In the genomic region with DNA sequence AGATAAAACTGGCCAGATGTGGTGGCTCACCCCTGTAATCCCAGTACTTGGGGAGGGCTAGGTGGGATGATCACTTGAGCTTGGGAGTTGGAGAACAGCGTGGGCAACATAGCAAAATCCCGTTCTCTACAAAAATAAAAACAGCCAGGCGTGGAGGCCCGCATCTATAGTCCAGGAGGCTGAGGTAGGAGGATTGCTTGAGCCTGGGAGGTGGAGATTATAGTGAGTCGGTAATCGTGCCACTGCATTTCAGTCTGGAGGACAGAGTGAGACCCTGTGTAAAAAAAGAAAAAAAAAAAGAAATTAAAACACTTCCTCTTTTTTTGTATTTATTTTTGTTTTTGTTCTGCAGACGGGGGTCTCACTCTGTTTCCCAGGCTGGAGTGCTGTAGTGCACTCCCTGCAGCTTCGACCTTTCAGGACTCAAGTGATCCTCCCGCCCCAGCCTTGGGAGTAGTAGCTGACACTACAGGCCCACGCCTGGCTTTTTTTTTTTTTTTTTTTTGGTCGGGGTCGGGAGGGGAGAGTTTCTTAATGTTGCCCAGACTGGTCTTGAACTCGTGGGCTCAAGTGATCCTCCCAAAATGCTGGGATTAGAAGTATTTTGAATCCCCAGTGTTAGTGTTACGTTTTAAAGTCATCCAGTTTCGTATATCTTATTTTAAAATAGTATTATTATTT, we compare ENCODE assay signal across 7 cellular contexts. TPM values are rescaled to one million over a fixed set of nuclear protein-coding genes. Genes with fewer than 3 reads are reported as not detected.
DNase-seq lines count a peak whose midpoint lies in the region; ATAC-seq and TF ChIP-seq lines count a peak whose summit lies in the region.

No MANE protein-coding gene starts in this region.

- ATAC-seq in stimulated activated naive B cell treated with anti-CD40 and anti-IgM and Interleukin-4, amounts not matched to agents 10 μg/mL and 1 μg/mL and 100 μg/mL, for 72 hours (replicated peaks) = no peak
- ATAC-seq in HG03025 (IDR thresholded peaks at IDR 0.05; ENCODE audit: low FRiP score, unreplicated experiment) = no peak

- H3K27me3 Mint-ChIP-seq in HFFc6 (ENCODE audit: insufficient read depth) = no peaks in the 10 kb centered on the region; the same call in none of the 2 replicates
- H3K27me3 Mint-ChIP-seq in activated CD4-positive, alpha-beta memory T cell treated with anti-CD3 and anti-CD28 coated beads, Interleukin-2, amount 10 ng/mL, durations not matched to agents 7 days and 5 days = no peaks in the 10 kb centered on the region
- no peaks in the 10 kb centered on the region for H3K27me3 Mint-ChIP-seq in stimulated activated naive B cell treated with anti-CD40 and anti-IgM and Interleukin-4, amounts not matched to agents 10 μg/mL and 1 μg/mL and 100 μg/mL, for 72 hours

- peaks cover 2% of the 10 kb centered on the region for H3K36me3 ChIP-seq in iPS-15b (ENCODE audit: control insufficient read depth, insufficient read depth, low read length)

- DNase-seq in HFFc6 = no peak
- no peak for DNase-seq in activated CD4-positive, alpha-beta memory T cell treated with anti-CD3 and anti-CD28 coated beads, Interleukin-2, amount 10 ng/mL, durations not matched to agents 7 days and 5 days
- no peak for DNase-seq in stimulated activated naive B cell treated with anti-CD40 and anti-IgM and Interleukin-4, amounts not matched to agents 10 μg/mL and 1 μg/mL and 100 μg/mL, for 72 hours
- no peak for DNase-seq in NCI-H1930 (lab: John Stamatoyannopoulos, UW)
- no peak for DNase-seq in stimulated activated CD4-positive, alpha-beta T cell treated with anti-CD3 and anti-CD28 coated beads, Interleukin-12 subunit alpha, Interleukin-12 subunit beta, amount 100 ng/mL, for 4 hours

- TF ChIP-seq CTCF in HFFc6 (IDR thresholded peaks at IDR 0.05) = no peak

- peak overlapping the region; percentile 82 for H3K9ac ChIP-seq in iPS-15b (ENCODE audit: low read depth, low read length)

- H3K9me3 ChIP-seq in iPS-15b (ENCODE audit: control insufficient read depth, insufficient read depth, low read length) = no peaks in the 10 kb centered on the region

- peaks cover 11% of the 10 kb centered on the region for H3K36me3 Mint-ChIP-seq in HFFc6 (ENCODE audit: low read depth)
- peaks cover 14% of the 10 kb centered on the region for H3K36me3 Mint-ChIP-seq in activated CD4-positive, alpha-beta memory T cell treated with anti-CD3 and anti-CD28 coated beads, Interleukin-2, amount 10 ng/mL, durations not matched to agents 7 days and 5 days (ENCODE audit: low read depth)
- peaks cover 9 to 17% of the 10 kb centered on the region in 2 donors for H3K36me3 Mint-ChIP-seq in stimulated activated naive B cell treated with anti-CD40 and anti-IgM and Interleukin-4, amounts not matched to agents 10 μg/mL and 1 μg/mL and 100 μg/mL, for 72 hours

- CTCF ChIA-PET in activated CD4-positive, alpha-beta memory T cell treated with anti-CD3 and anti-CD28 coated beads, Interleukin-2, amount 10 ng/mL, durations not matched to agents 7 days and 5 days (lab: Charles Lee) = interaction anchor here (0.7 to 7.6 kb wide), 4 partner anchors 13 to 332 kb away, joined by 3 to 97 read pairs (median 5); a partner anchor contains a TSS

- H3K27me3 ChIP-seq in iPS-15b (ENCODE audit: control insufficient read depth, insufficient read depth, low read length) = no peaks in the 10 kb centered on the region

- H3K4me3 ChIP-seq in iPS-15b (ENCODE audit: low read depth, low read length) = peak overlapping the region; percentile 98

- peak overlapping the region; percentile 98 for H3K27ac Mint-ChIP-seq in HFFc6
- H3K27ac Mint-ChIP-seq in activated CD4-positive, alpha-beta memory T cell treated with anti-CD3 and anti-CD28 coated beads, Interleukin-2, amount 10 ng/mL, durations not matched to agents 7 days and 5 days = peak overlapping the region; percentile 47
- H3K27ac Mint-ChIP-seq in stimulated activated naive B cell treated with anti-CD40 and anti-IgM and Interleukin-4, amounts not matched to agents 10 μg/mL and 1 μg/mL and 100 μg/mL, for 72 hours = peak overlapping the region; percentile 82

- peaks cover 4% of the 10 kb centered on the region for H3K4me1 ChIP-seq in iPS-15b (ENCODE audit: control insufficient read depth, insufficient read depth, low read length)

- POLR2A ChIA-PET in activated CD4-positive, alpha-beta memory T cell treated with anti-CD3 and anti-CD28 coated beads, Interleukin-2, amount 10 ng/mL, durations not matched to agents 7 days and 5 days (lab: Charles Lee) = interaction anchor here (0.8 to 7.0 kb wide), 12 partner anchors 12 to 197 kb away, joined by 3 to 111 read pairs (median 4); a partner anchor contains a TSS

- H3K4me1 Mint-ChIP-seq in HFFc6 (ENCODE audit: low read depth) = peaks cover 33% of the 10 kb centered on the region
- peaks cover 33% of the 10 kb centered on the region for H3K4me1 Mint-ChIP-seq in activated CD4-positive, alpha-beta memory T cell treated with anti-CD3 and anti-CD28 coated beads, Interleukin-2, amount 10 ng/mL, durations not matched to agents 7 days and 5 days
- H3K4me1 Mint-ChIP-seq in stimulated activated naive B cell treated with anti-CD40 and anti-IgM and Interleukin-4, amounts not matched to agents 10 μg/mL and 1 μg/mL and 100 μg/mL, for 72 hours = peaks cover 8 to 37% of the 10 kb centered on the region in 2 donors

- no peaks in the 10 kb centered on the region for H3K9me3 Mint-ChIP-seq in HFFc6
- no peaks in the 10 kb centered on the region for H3K9me3 Mint-ChIP-seq in activated CD4-positive, alpha-beta memory T cell treated with anti-CD3 and anti-CD28 coated beads, Interleukin-2, amount 10 ng/mL, durations not matched to agents 7 days and 5 days
- H3K9me3 Mint-ChIP-seq in stimulated activated naive B cell treated with anti-CD40 and anti-IgM and Interleukin-4, amounts not matched to agents 10 μg/mL and 1 μg/mL and 100 μg/mL, for 72 hours = no peaks in the 10 kb centered on the region

- peak overlapping the region; percentile 98 for H3K4me3 Mint-ChIP-seq in HFFc6
- H3K4me3 Mint-ChIP-seq in activated CD4-positive, alpha-beta memory T cell treated with anti-CD3 and anti-CD28 coated beads, Interleukin-2, amount 10 ng/mL, durations not matched to agents 7 days and 5 days = peak overlapping the region; percentile 99
- peak overlapping the region; percentile 82 to 99 for H3K4me3 Mint-ChIP-seq in stimulated activated naive B cell treated with anti-CD40 and anti-IgM and Interleukin-4, amounts not matched to agents 10 μg/mL and 1 μg/mL and 100 μg/mL, for 72 hours

RNA-seq across cellular contexts. Expression of a gene that starts 1.5 kb away (rescaled TPM):
- 100 to 1,000 TPM; 113 to 136 (median 125) TPM for total RNA-seq in HFFc6 (2021; fragmentation: NEBNext Ultra II Directional; extraction: Animal tissue kit (Norgen Biotek cat#: 25700))
- 100 to 1,000 TPM; 227 to 229 TPM for total RNA-seq in activated CD4-positive, alpha-beta memory T cell treated with anti-CD3 and anti-CD28 coated beads, Interleukin-2, amount 10 ng/mL, durations not matched to agents 7 days and 5 days

RNA-seq across cellular contexts. Expression of a gene that starts 12.8 kb away (rescaled TPM):
- total RNA-seq in HFFc6 (2021; fragmentation: NEBNext Ultra II Directional; extraction: Animal tissue kit (Norgen Biotek cat#: 25700)) = 1 to 10 TPM; 4.1 to 6.2 (median 4.7) TPM
- 10 to 100 TPM; 11.4 to 11.9 TPM for total RNA-seq in activated CD4-positive, alpha-beta memory T cell treated with anti-CD3 and anti-CD28 coated beads, Interleukin-2, amount 10 ng/mL, durations not matched to agents 7 days and 5 days

RNA-seq across cellular contexts. Expression of a gene that starts 51.1 kb away (rescaled TPM):
- 10 to 100 TPM; 14.9 to 19.0 (median 17.2) TPM for total RNA-seq in HFFc6 (2021; fragmentation: NEBNext Ultra II Directional; extraction: Animal tissue kit (Norgen Biotek cat#: 25700))
- total RNA-seq in activated CD4-positive, alpha-beta memory T cell treated with anti-CD3 and anti-CD28 coated beads, Interleukin-2, amount 10 ng/mL, durations not matched to agents 7 days and 5 days = 10 to 100 TPM; 23.6 to 24.8 TPM

Comparison
In these comparisons a context has a peak if more than half of its experiments do, and no peak if none do; other contexts are left out.
1. H3K27ac Mint-ChIP-seq: peak in every context shown above with its lines; median percentile 98 in HFFc6; 82 in stimulated activated naive B cell treated with anti-CD40 and anti-IgM and Interleukin-4, amounts not matched to agents 10 μg/mL and 1 μg/mL and 100 μg/mL, for 72 hours; 47 in activated CD4-positive, alpha-beta memory T cell treated with anti-CD3 and anti-CD28 coated beads, Interleukin-2, amount 10 ng/mL, durations not matched to agents 7 days and 5 days.